Comparison of ENCODE assay signal across 17 cellular contexts in genomic region chr2:73006969-73007710, GRCh38.
"Had no signal": no experiment of that assay in that cellular context is flagged by ENCODE, and none has a peak within 500 bp of the region (broad histone marks: within the 10 kb centered on the region; RNA-seq: fewer than 3 reads in every experiment).

No MANE protein-coding gene starts in this region.

- H3K4me2 ChIP-seq: SK-N-SH had no signal

- H3K27ac ChIP-seq: adrenal gland, colonic mucosa, skin epidermis, uterus had no signal

- H3K9ac ChIP-seq: SK-N-SH had no signal

- H3K9me3 Mint-ChIP-seq: activated naive CD4-positive, alpha-beta T cell treated with anti-CD3 and anti-CD28 coated beads, Interleukin-2, amount 10 ng/mL, durations not matched to agents 7 days and 5 days; activated T-helper 1 cell treated with anti-CD3 and anti-CD28 coated beads, Interleukin-12 subunit alpha, Interleukin-12 subunit beta, Interleukin-2, Interleukin-4 antibody, amounts not matched to agents 30 ng/mL and 10 ng/mL and 1 ng/mL, durations not matched to agents 14 hours and 24 hours and 36 hours; memory B cell; natural killer cell treated with Interleukin-12 subunit alpha and Interleukin-12 subunit beta and Interleukin-15 and Interleukin-18, amount 100 ng/mL, for 72 hours; stimulated activated naive CD8-positive, alpha-beta T cell treated with anti-CD3 and anti-CD28 coated beads, Interleukin-15, amount 100 ng/mL, for 72 hours had no signal

- H3K27me3 Mint-ChIP-seq: memory B cell; natural killer cell treated with Interleukin-12 subunit alpha and Interleukin-12 subunit beta and Interleukin-15 and Interleukin-18, amount 100 ng/mL, for 72 hours; stimulated activated naive CD8-positive, alpha-beta T cell treated with anti-CD3 and anti-CD28 coated beads, Interleukin-15, amount 100 ng/mL, for 72 hours had no signal

- H3K9me3 ChIP-seq: adrenal gland, colonic mucosa, SK-N-SH, uterus had no signal

- H3K27me3 ChIP-seq: adrenal gland, colonic mucosa, uterus had no signal

- H3K4me1 Mint-ChIP-seq: activated naive CD4-positive, alpha-beta T cell treated with anti-CD3 and anti-CD28 coated beads, Interleukin-2, amount 10 ng/mL, durations not matched to agents 7 days and 5 days; immature natural killer cell; memory B cell; stimulated activated naive CD8-positive, alpha-beta T cell treated with anti-CD3 and anti-CD28 coated beads, Interleukin-15, amount 100 ng/mL, for 72 hours had no signal

- ATAC-seq: activated CD4-positive, CD25-positive, alpha-beta regulatory T cell treated with anti-CD3 and anti-CD28 coated beads, Interleukin-2, amount 50 U/mL, for 24 hours; natural killer cell treated with Interleukin-12 subunit alpha and Interleukin-12 subunit beta and Interleukin-15 and Interleukin-18, amount 100 ng/mL, for 72 hours; stimulated activated naive CD8-positive, alpha-beta T cell treated with anti-CD3 and anti-CD28 coated beads, Interleukin-15, amount 100 ng/mL, for 72 hours had no signal

- H3K4me3 ChIP-seq: adrenal gland, colonic mucosa, skin epidermis, uterus had no signal

- H3K4me3 Mint-ChIP-seq: activated naive CD4-positive, alpha-beta T cell treated with anti-CD3 and anti-CD28 coated beads, Interleukin-2, amount 10 ng/mL, durations not matched to agents 7 days and 5 days; activated T-helper 1 cell treated with anti-CD3 and anti-CD28 coated beads, Interleukin-12 subunit alpha, Interleukin-12 subunit beta, Interleukin-2, Interleukin-4 antibody, amounts not matched to agents 30 ng/mL and 10 ng/mL and 1 ng/mL, durations not matched to agents 14 hours and 24 hours and 36 hours; immature natural killer cell; memory B cell; natural killer cell treated with Interleukin-12 subunit alpha and Interleukin-12 subunit beta and Interleukin-15 and Interleukin-18, amount 100 ng/mL, for 72 hours; stimulated activated naive CD8-positive, alpha-beta T cell treated with anti-CD3 and anti-CD28 coated beads, Interleukin-15, amount 100 ng/mL, for 72 hours had no signal

- H3K36me3 ChIP-seq: colonic mucosa, uterus had no signal

- DNase-seq: activated CD4-positive, alpha-beta T cell treated with anti-CD3 and anti-CD28 coated beads, Interleukin-2, amount 50 U/mL, for 48 hours; activated naive CD4-positive, alpha-beta T cell treated with anti-CD3 and anti-CD28 coated beads, Interleukin-2, amount 10 ng/mL, durations not matched to agents 7 days and 5 days; colonic mucosa; effector memory CD4-positive, alpha-beta T cell; immature natural killer cell; left colon; SK-N-SH; stimulated activated CD4-positive, alpha-beta T cell treated with anti-CD3 and anti-CD28 coated beads, Interleukin-4, amount 100 ng/mL, for 4 hours; stimulated activated naive CD8-positive, alpha-beta T cell treated with anti-CD3 and anti-CD28 coated beads, Interleukin-15, amount 100 ng/mL, for 72 hours; T-helper 2 cell had no signal

- H3K27ac Mint-ChIP-seq: activated naive CD4-positive, alpha-beta T cell treated with anti-CD3 and anti-CD28 coated beads, Interleukin-2, amount 10 ng/mL, durations not matched to agents 7 days and 5 days; activated T-helper 1 cell treated with anti-CD3 and anti-CD28 coated beads, Interleukin-12 subunit alpha, Interleukin-12 subunit beta, Interleukin-2, Interleukin-4 antibody, amounts not matched to agents 30 ng/mL and 10 ng/mL and 1 ng/mL, durations not matched to agents 14 hours and 24 hours and 36 hours; immature natural killer cell; memory B cell; natural killer cell treated with Interleukin-12 subunit alpha and Interleukin-12 subunit beta and Interleukin-15 and Interleukin-18, amount 100 ng/mL, for 72 hours had no signal

- H3K36me3 Mint-ChIP-seq: activated naive CD4-positive, alpha-beta T cell treated with anti-CD3 and anti-CD28 coated beads, Interleukin-2, amount 10 ng/mL, durations not matched to agents 7 days and 5 days; natural killer cell treated with Interleukin-12 subunit alpha and Interleukin-12 subunit beta and Interleukin-15 and Interleukin-18, amount 100 ng/mL, for 72 hours had no signal

- H3K4me1 ChIP-seq: adrenal gland, colonic mucosa, uterus had no signal
